In the genomic region with DNA sequence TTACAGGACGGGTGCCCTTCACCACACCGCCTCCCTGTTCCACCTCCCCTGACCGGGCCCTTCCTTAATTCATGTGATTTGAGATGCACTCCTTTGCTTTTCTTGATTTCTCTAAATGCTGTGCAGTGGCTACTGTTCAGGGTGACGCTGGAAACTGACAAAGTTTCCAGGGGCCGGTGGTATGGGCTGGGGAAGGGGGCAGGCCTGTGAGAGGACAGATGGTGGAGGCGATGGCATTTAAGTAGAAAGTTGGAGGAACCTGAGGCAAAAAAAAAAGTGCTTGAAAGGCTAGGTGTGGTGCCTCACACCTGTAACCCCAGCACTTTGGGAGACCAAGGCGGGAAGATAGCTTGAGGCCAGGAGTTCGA, we compare ENCODE assay signal across 13 cellular contexts. TPM values are rescaled to one million over a fixed set of nuclear protein-coding genes. Genes with fewer than 3 reads are reported as not detected.
A peak's percentile ranks its signal among the peaks of the same experiment; 100 is the strongest.
DNase-seq lines count a peak whose midpoint lies in the region; ATAC-seq, FAIRE-seq and TF ChIP-seq lines count a peak whose summit lies in the region.
"Had no signal": no experiment of that assay in that cellular context is flagged by ENCODE, and none has a peak within 500 bp of the region (broad histone marks: within the 10 kb centered on the region; RNA-seq: fewer than 3 reads in every experiment).

No MANE protein-coding gene starts in this region.

- no peak overlapping the region for H4K8ac ChIP-seq in neuronal stem cell (ENCODE audit: low read depth, low read length)

- no peak for ATAC-seq in GM19397 (IDR thresholded peaks at IDR 0.05; ENCODE audit: unreplicated experiment)
- ATAC-seq: CD8-positive, alpha-beta T cell had no signal

- H3K18ac ChIP-seq in neuronal stem cell (ENCODE audit: low read length): peak overlapping the region; percentile 29

- peak overlapping the region; percentile 13 for H2BK15ac ChIP-seq in neuronal stem cell (ENCODE audit: low read length)

- H2BK5ac ChIP-seq in neuronal stem cell (ENCODE audit: low read length): peak overlapping the region; percentile 42

- H3K4me1 Mint-ChIP-seq in astrocyte (ENCODE audit: low read depth, unreplicated experiment): peaks cover 25% of the 10 kb centered on the region

- no peak for DNase-seq in astrocyte (ENCODE audit: low read depth)
- DNase-seq in neuronal stem cell (ENCODE audit: low spot score): no peak
- DNase-seq in NCI-H146 treated with DMSO at 0.1 percent for 48 hours (lab: John Stamatoyannopoulos, UW; ENCODE audit: unreplicated experiment): no peak
- DNase-seq in GF-D8 (lab: John Stamatoyannopoulos, UW): no peak
- DNase-seq: CD8-positive, alpha-beta T cell; DMS79 treated with DMSO at 0.1 percent for 48 hours; GOT3; NCI-H187 treated with DMSO at 0.1 percent for 48 hours; NCI-H69 had no signal

- H2BK12ac ChIP-seq in neuronal stem cell (ENCODE audit: low read length): no peak overlapping the region

- no peaks in the 10 kb centered on the region for H3K36me3 Mint-ChIP-seq in astrocyte (ENCODE audit: low read depth, unreplicated experiment)
- H3K36me3 Mint-ChIP-seq: CD8-positive, alpha-beta T cell had no signal

- peaks cover 0 to 57% (median 32%) of the 10 kb centered on the region in 10 experiments; a peak in 18 of 20 replicates for H3K4me1 ChIP-seq in BLaER1 treated with 17β-estradiol and CSF1 and Interleukin-3, amounts not matched to agents 10 nM and 100 nM
- peaks cover 11% of the 10 kb centered on the region for H3K4me1 ChIP-seq in HUES48 (ENCODE audit: control insufficient read depth, insufficient read depth, low read length)
- peaks cover 25% of the 10 kb centered on the region for H3K4me1 ChIP-seq in astrocyte (ENCODE audit: insufficient read depth, low read length)
- H3K4me1 ChIP-seq in neuronal stem cell (ENCODE audit: control insufficient read depth in 2 of 2, insufficient read depth in 1 of 2, low read depth in 1 of 2, low read length in 2 of 2): peaks cover 7 to 12% of the 10 kb centered on the region in 2 donors

- no CpG with 5 or more reads among the region's 8 CpGs for WGBS in neuronal stem cell (ENCODE audit: extremely low coverage in 2 of 2, insufficient read length in 2 of 2, insufficient replicate concordance in 1 of 2), 2 donors

- H3K27ac ChIP-seq in BLaER1 treated with 17β-estradiol and CSF1 and Interleukin-3, amounts not matched to agents 10 nM and 100 nM: peak overlapping the region in 5 of 11 experiments; percentile 48 to 64 (median 50); a peak in 7 of 22 replicates
- H3K27ac ChIP-seq in HUES48 (ENCODE audit: low read depth, low read length) (peak overlapping the region; percentile 91), astrocyte (ENCODE audit: low read depth, low read length) (no peak overlapping the region), neuronal stem cell (replicated peaks; ENCODE audit: low read length) (no peak overlapping the region)

- H3K36me3 ChIP-seq in BLaER1 treated with 17β-estradiol and CSF1 and Interleukin-3, amounts not matched to agents 10 nM and 100 nM: no peaks in the 10 kb centered on the region
- H3K36me3 ChIP-seq in HUES48 (ENCODE audit: control insufficient read depth, insufficient read depth, low read length) (no peaks in the 10 kb centered on the region), astrocyte (ENCODE audit: insufficient read depth, low read length) (no peaks in the 10 kb centered on the region), neuronal stem cell (replicated peaks in 1 of 2; ENCODE audit: control insufficient read depth in 2 of 2, insufficient read depth in 2 of 2, low read length in 2 of 2) (no peaks in the 10 kb centered on the region)

- H3K79me1 ChIP-seq in neuronal stem cell (ENCODE audit: low read depth, low read length): no peaks in the 10 kb centered on the region

- no peak overlapping the region for H3K4me3 ChIP-seq in BLaER1 treated with 17β-estradiol and CSF1 and Interleukin-3, amounts not matched to agents 10 nM and 100 nM
- H3K4me3 ChIP-seq in HUES48 (ENCODE audit: low read depth, low read length) (no peak overlapping the region), astrocyte (ENCODE audit: insufficient read depth, low read depth, low read length) (no peak overlapping the region), neuronal stem cell (ENCODE audit: low read length in 2 of 2) (no peak overlapping the region)

- H3K27me3 Mint-ChIP-seq in astrocyte (ENCODE audit: low read depth, unreplicated experiment): no peaks in the 10 kb centered on the region

- no peaks in the 10 kb centered on the region for H4K20me1 ChIP-seq in BLaER1 treated with 17β-estradiol and CSF1 and Interleukin-3, amounts not matched to agents 10 nM and 100 nM
- H4K20me1 ChIP-seq in astrocyte (ENCODE audit: insufficient read depth, low read length): no peaks in the 10 kb centered on the region

- H3K79me2 ChIP-seq in astrocyte (ENCODE audit: insufficient read depth, low read length): no peaks in the 10 kb centered on the region

- no peak overlapping the region for H4K91ac ChIP-seq in neuronal stem cell (ENCODE audit: low read depth, low read length, poor library complexity)

- H3K27me3 ChIP-seq in BLaER1 treated with 17β-estradiol and CSF1 and Interleukin-3, amounts not matched to agents 10 nM and 100 nM: no peaks in the 10 kb centered on the region
- H3K27me3 ChIP-seq in HUES48 (ENCODE audit: control insufficient read depth, insufficient read depth, low read length) (no peaks in the 10 kb centered on the region), astrocyte (ENCODE audit: insufficient read depth, low read length) (no peaks in the 10 kb centered on the region), neuronal stem cell (ENCODE audit: control insufficient read depth in 3 of 3, insufficient read depth in 3 of 3, low read depth in 1 of 3, low read length in 3 of 3) (peaks cover 0 to 1% (median under 1%) of the 10 kb centered on the region in 3 experiments)

- no peak overlapping the region for H3K4ac ChIP-seq in neuronal stem cell (ENCODE audit: low read length)

- H3K9me3 ChIP-seq in BLaER1 treated with 17β-estradiol and CSF1 and Interleukin-3, amounts not matched to agents 10 nM and 100 nM (replicated peaks in 1 of 11): no peaks in the 10 kb centered on the region
- no peaks in the 10 kb centered on the region for H3K9me3 ChIP-seq in HUES48 (ENCODE audit: control insufficient read depth, insufficient read depth, low read length)
- H3K9me3 ChIP-seq in astrocyte (ENCODE audit: insufficient read depth, low read depth, low read length): no peaks in the 10 kb centered on the region
- H3K9me3 ChIP-seq in neuronal stem cell (replicated peaks in 1 of 2; ENCODE audit: control insufficient read depth in 2 of 2, insufficient read depth in 1 of 2, low read depth in 1 of 2, low read length in 2 of 2): no peaks in the 10 kb centered on the region

- no peak overlapping the region for H3K9ac ChIP-seq in BLaER1 treated with 17β-estradiol and CSF1 and Interleukin-3, amounts not matched to agents 10 nM and 100 nM
- no peak overlapping the region for H3K9ac ChIP-seq in HUES48 (ENCODE audit: low read depth, low read length)
- no peak overlapping the region for H3K9ac ChIP-seq in astrocyte (ENCODE audit: low read length)
- no peak overlapping the region for H3K9ac ChIP-seq in neuronal stem cell (ENCODE audit: low read depth, low read length, poor library complexity)

- no peak for FAIRE-seq in astrocyte (lab: Jason Lieb, UNC)
- FAIRE-seq: D721Med had no signal

- no peak overlapping the region for H3K27ac Mint-ChIP-seq in astrocyte (ENCODE audit: unreplicated experiment)
- H3K27ac Mint-ChIP-seq: CD8-positive, alpha-beta T cell had no signal

- no peak overlapping the region for H3K23ac ChIP-seq in neuronal stem cell (ENCODE audit: low read depth, low read length, poor library complexity)

- H3K9me3 Mint-ChIP-seq in astrocyte (ENCODE audit: unreplicated experiment): no peaks in the 10 kb centered on the region
- H3K9me3 Mint-ChIP-seq: CD8-positive, alpha-beta T cell had no signal

- H3K14ac ChIP-seq in neuronal stem cell (ENCODE audit: low read length): no peak overlapping the region

- H2AFZ ChIP-seq in astrocyte (ENCODE audit: low read depth, low read length) (peak overlapping the region; percentile 8), neuronal stem cell (ENCODE audit: low read length) (peak overlapping the region; percentile 37)

- no peak for TF ChIP-seq CTCF in astrocyte (IDR thresholded peaks at IDR 0.05; ENCODE audit: insufficient read depth, low read depth, low read length)

- no peak overlapping the region for H3K4me3 Mint-ChIP-seq in astrocyte (ENCODE audit: unreplicated experiment)
- H3K4me3 Mint-ChIP-seq: CD8-positive, alpha-beta T cell had no signal

- peak overlapping the region; percentile 68 for H2AK5ac ChIP-seq in neuronal stem cell (ENCODE audit: low read depth, low read length)

- peak overlapping the region in 7 of 11 experiments; percentile 76 to 91 (median 82); a peak in 12 of 22 replicates for H3K4me2 ChIP-seq in BLaER1 treated with 17β-estradiol and CSF1 and Interleukin-3, amounts not matched to agents 10 nM and 100 nM
- H3K4me2 ChIP-seq in astrocyte (ENCODE audit: low read length): no peak overlapping the region
- H3K4me2 ChIP-seq in neuronal stem cell (ENCODE audit: insufficient read depth, low read length, poor library complexity, severe bottlenecking): no peak overlapping the region

- H2BK120ac ChIP-seq in neuronal stem cell (ENCODE audit: low read depth, low read length): no peak overlapping the region

RNA-seq across cellular contexts. Expression of gene SMOX, which starts 11.7 kb away (rescaled TPM):
- total RNA-seq in astrocyte: 32.0 and 37.1 TPM in 2 replicates
- polyA plus RNA-seq in neuronal stem cell (2013, experiment 1 of 2): 18.2 TPM
- 16.8 TPM for polyA plus RNA-seq in neuronal stem cell (2013, experiment 2 of 2)

Comparison
In these comparisons a context has a peak if more than half of its experiments do, and no peak if none do; other contexts are left out.
1. H3K4me2 ChIP-seq: peak in BLaER1 treated with 17β-estradiol and CSF1 and Interleukin-3, amounts not matched to agents 10 nM and 100 nM (7 of 11); none in astrocyte (single experiment) and neuronal stem cell (single experiment).